ENCODE assay signal across 8 cellular contexts in genomic region chr16:84970447-84971127, GRCh38. TPM values are rescaled to one million over a fixed set of nuclear protein-coding genes. Genes with fewer than 3 reads are reported as not detected.
DNase-seq lines count a peak whose midpoint lies in the region; ATAC-seq, FAIRE-seq and TF ChIP-seq lines count a peak whose summit lies in the region.

No MANE protein-coding gene starts in this region.

- H3K4me1 Mint-ChIP-seq in activated T-cell treated with anti-CD3 and anti-CD28 coated beads, Interleukin-2, amount 50 U/mL, for 4 hours (ENCODE audit: low read depth), result peaks cover 2% of the 10 kb centered on the region
- H3K4me1 Mint-ChIP-seq in natural killer cell treated with Interleukin-12 subunit alpha and Interleukin-12 subunit beta and Interleukin-15 and Interleukin-18, amount 100 ng/mL, for 72 hours (ENCODE audit: low read depth in 2 of 2), result peaks cover 0 to 8% of the 10 kb centered on the region in 2 donors

- no peaks in the 10 kb centered on the region for H3K36me3 ChIP-seq in PC-9 (ENCODE audit: low read depth)

- no peak overlapping the region for H3K27ac Mint-ChIP-seq in natural killer cell treated with Interleukin-12 subunit alpha and Interleukin-12 subunit beta and Interleukin-15 and Interleukin-18, amount 100 ng/mL, for 72 hours

- FAIRE-seq in HTR-8/SVneo (lab: Jason Lieb, UNC), result peak; percentile 89

- H3K9me2 ChIP-seq in PC-9 (ENCODE audit: insufficient read depth), result no peaks in the 10 kb centered on the region

- H3K4me3 Mint-ChIP-seq in activated T-cell treated with anti-CD3 and anti-CD28 coated beads, Interleukin-2, amount 50 U/mL, for 4 hours, result no peak overlapping the region
- no peak overlapping the region for H3K4me3 Mint-ChIP-seq in natural killer cell treated with Interleukin-12 subunit alpha and Interleukin-12 subunit beta and Interleukin-15 and Interleukin-18, amount 100 ng/mL, for 72 hours

- H3K36me3 Mint-ChIP-seq in activated T-cell treated with anti-CD3 and anti-CD28 coated beads, Interleukin-2, amount 50 U/mL, for 4 hours (ENCODE audit: insufficient read depth), result peaks cover 4% of the 10 kb centered on the region
- peaks cover 5% of the 10 kb centered on the region for H3K36me3 Mint-ChIP-seq in natural killer cell treated with Interleukin-12 subunit alpha and Interleukin-12 subunit beta and Interleukin-15 and Interleukin-18, amount 100 ng/mL, for 72 hours

- peaks cover 12% of the 10 kb centered on the region; the same call in 1 of the 2 replicates for H3F3A ChIP-seq in PC-9 (ENCODE audit: insufficient read depth, low read depth)

- H3K27me3 Mint-ChIP-seq in activated T-cell treated with anti-CD3 and anti-CD28 coated beads, Interleukin-2, amount 50 U/mL, for 4 hours (ENCODE audit: low read depth), result no peaks in the 10 kb centered on the region
- no peaks in the 10 kb centered on the region for H3K27me3 Mint-ChIP-seq in natural killer cell treated with Interleukin-12 subunit alpha and Interleukin-12 subunit beta and Interleukin-15 and Interleukin-18, amount 100 ng/mL, for 72 hours

- peaks cover 10% of the 10 kb centered on the region for H3K4me1 ChIP-seq in PC-9 (replicated peaks; ENCODE audit: insufficient read depth)

- CTCF ChIA-PET in PC-9 (lab: Charles Lee), result interaction anchor here (0.5 to 4.0 kb wide), 8 partner anchors 16 to 245 kb away, joined by 3 to 28 read pairs (median 4); no protein-coding TSS in a partner anchor

- no peak overlapping the region for H3K27ac ChIP-seq in PC-9

- POLR2A ChIA-PET in PC-9 (lab: Charles Lee; ENCODE audit: unreplicated experiment), result no interaction called here

- DNase-seq in HTR-8/SVneo (ENCODE audit: insufficient read length, low spot score), result peak; percentile 87
- DNase-seq in PC-9, result peak; percentile 61 to 74
- peak; percentile 74 for DNase-seq in activated T-cell treated with anti-CD3 and anti-CD28 coated beads, Interleukin-2, amount 50 U/mL, for 4 hours
- DNase-seq in fibroblast of gingiva (ENCODE audit: low read depth), result peak; percentile 63
- peak; percentile 71 for DNase-seq in natural killer cell treated with Interleukin-12 subunit alpha and Interleukin-12 subunit beta and Interleukin-15 and Interleukin-18, amount 100 ng/mL, for 72 hours (ENCODE audit: low spot score)
- peak; percentile 48 to 80 (median 72) for DNase-seq in stimulated activated naive CD4-positive, alpha-beta T cell (lab: John Stamatoyannopoulos, UW)

- no peak overlapping the region for H3K4me2 ChIP-seq in PC-9

- H4K20me1 ChIP-seq in PC-9 (ENCODE audit: insufficient read depth), result no peaks in the 10 kb centered on the region

- no peak overlapping the region for H2AFZ ChIP-seq in PC-9

- TF ChIP-seq CTCF in GM12875 (IDR thresholded peaks at IDR 0.05; ENCODE audit: borderline replicate concordance, insufficient read depth, low read depth, low read length) (peak; percentile 89), PC-9 (conservative IDR thresholded peaks at IDR 0.05) (peak; percentile 95)

- ATAC-seq in activated T-cell treated with anti-CD3 and anti-CD28 coated beads, Interleukin-2, amount 50 U/mL, for 4 hours, result peak; percentile 96 to 100
- ATAC-seq in natural killer cell treated with Interleukin-12 subunit alpha and Interleukin-12 subunit beta and Interleukin-15 and Interleukin-18, amount 100 ng/mL, for 72 hours, result peak; percentile 83 to 89
- no peak for ATAC-seq in GM19467 (IDR thresholded peaks at IDR 0.05; ENCODE audit: unreplicated experiment)

- H3K79me2 ChIP-seq in PC-9 (ENCODE audit: low read depth), result no peaks in the 10 kb centered on the region

- H3K9me3 Mint-ChIP-seq in activated T-cell treated with anti-CD3 and anti-CD28 coated beads, Interleukin-2, amount 50 U/mL, for 4 hours, result no peaks in the 10 kb centered on the region
- H3K9me3 Mint-ChIP-seq in natural killer cell treated with Interleukin-12 subunit alpha and Interleukin-12 subunit beta and Interleukin-15 and Interleukin-18, amount 100 ng/mL, for 72 hours, result peaks cover 6% of the 10 kb centered on the region

- no peak overlapping the region for H3K4me3 ChIP-seq in GM12875 (ENCODE audit: low read depth, low read length)
- H3K4me3 ChIP-seq in PC-9, result no peak overlapping the region

- no TSS peak for BruUV-seq in PC-9 (replicated peaks; lab: Mats Ljungman, UMichigan)

- H3K9me3 ChIP-seq in PC-9 (ENCODE audit: insufficient read depth, low read depth), result no peaks in the 10 kb centered on the region

- no peaks in the 10 kb centered on the region for H3K27me3 ChIP-seq in PC-9 (ENCODE audit: insufficient read depth, low read depth)

- intact Hi-C loops in PC-9 (cut with micrococcal nuclease; ENCODE audit: unreplicated experiment), result loop anchor here (1.0 to 5.0 kb wide), 5 partner anchors 45 to 458 kb away; no protein-coding TSS in a partner anchor

RNA-seq across cellular contexts. Expression of gene ZDHHC7, which starts 40.7 kb away (rescaled TPM):
- total RNA-seq in PC-9 (2021), result 79.3 and 85.1 TPM in 2 replicates
- 10 to 100 TPM; 27.2 to 34.6 (median 31.8) TPM for total RNA-seq in activated T-cell treated with anti-CD3 and anti-CD28 coated beads, Interleukin-2, amount 50 U/mL, for 4 hours
- total RNA-seq in natural killer cell treated with Interleukin-12 subunit alpha and Interleukin-12 subunit beta and Interleukin-15 and Interleukin-18, amount 100 ng/mL, for 72 hours, result 10 to 100 TPM; 28.5 to 43.9 TPM

RNA-seq across cellular contexts. Expression of gene KIAA0513, which starts 57.0 kb away (rescaled TPM):
- total RNA-seq in PC-9 (2021), result 4.2 and 4.3 TPM in 2 replicates
- total RNA-seq in activated T-cell treated with anti-CD3 and anti-CD28 coated beads, Interleukin-2, amount 50 U/mL, for 4 hours, result 10 to 100 TPM; 13.6 to 19.6 (median 17.6) TPM
- 1 to 10 TPM; 3.3 to 3.6 TPM for total RNA-seq in natural killer cell treated with Interleukin-12 subunit alpha and Interleukin-12 subunit beta and Interleukin-15 and Interleukin-18, amount 100 ng/mL, for 72 hours
